10 cellular contexts compared by ENCODE assay signal in the genomic region with DNA sequence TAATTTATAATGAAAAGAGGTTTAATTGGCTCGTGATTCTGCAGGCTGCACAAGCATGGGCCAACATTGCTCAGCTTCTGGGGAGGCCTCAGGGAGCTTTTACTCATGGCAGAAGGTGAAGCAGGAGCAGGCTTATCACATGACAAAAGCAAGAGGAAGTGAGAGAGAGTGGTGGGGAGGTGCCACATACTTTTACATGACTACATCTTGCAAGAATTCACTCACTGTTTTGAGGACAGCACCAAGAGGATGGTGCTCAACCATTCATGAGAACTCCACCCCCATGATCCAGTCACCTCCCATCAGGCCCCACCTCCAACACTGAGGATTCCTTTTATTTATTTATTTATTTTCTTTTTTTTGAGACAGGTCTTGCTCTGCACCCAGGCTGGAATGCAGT. TPM values are rescaled to one million over a fixed set of nuclear protein-coding genes. Genes with fewer than 3 reads are reported as not detected.
DNase-seq lines count a peak whose midpoint lies in the region; ATAC-seq and TF ChIP-seq lines count a peak whose summit lies in the region.
"Had no signal": no experiment of that assay in that cellular context is flagged by ENCODE, and none has a peak within 500 bp of the region (broad histone marks: within the 10 kb centered on the region; RNA-seq: fewer than 3 reads in every experiment).

No MANE protein-coding gene starts in this region.

- no peak overlapping the region for H2AFZ ChIP-seq in trophoblast cell (ENCODE audit: insufficient read depth, low read length, poor library complexity)

- H3K9ac ChIP-seq in trophoblast cell (ENCODE audit: low read length) = no peak overlapping the region

- TF ChIP-seq CTCF in NB4 (IDR thresholded peaks at IDR 0.05; ENCODE audit: low read depth, low read length) (no peak), chondrocyte (IDR thresholded peaks at IDR 0.05) (no peak)

- no peak overlapping the region for H3K14ac ChIP-seq in trophoblast cell (ENCODE audit: low read length)

- no peak overlapping the region for H3K27ac Mint-ChIP-seq in activated CD4-positive, alpha-beta T cell treated with anti-CD3 and anti-CD28 coated beads for 36 hours
- H3K27ac Mint-ChIP-seq in chondrocyte (ENCODE audit: unreplicated experiment) = peak overlapping the region; percentile 70

- no peak overlapping the region for H2AK5ac ChIP-seq in trophoblast cell (ENCODE audit: low read length)

- H3K9me3 Mint-ChIP-seq in activated CD4-positive, alpha-beta T cell treated with anti-CD3 and anti-CD28 coated beads for 36 hours (ENCODE audit: low read depth) = no peaks in the 10 kb centered on the region
- no peaks in the 10 kb centered on the region for H3K9me3 Mint-ChIP-seq in chondrocyte (ENCODE audit: low read depth)

- CTCF ChIA-PET in activated CD4-positive, alpha-beta T cell treated with anti-CD3 and anti-CD28 coated beads for 36 hours (lab: Charles Lee) = interaction anchor here (0.5 to 0.9 kb wide), 3 partner anchors 8 to 69 kb away, joined by 3 read pairs; no protein-coding TSS in a partner anchor

- no CpG with 5 or more reads among the region's 1 CpG for WGBS in trophoblast cell (ENCODE audit: extremely low coverage, insufficient coverage, insufficient read length)

- peak; percentile 79 for ATAC-seq in activated CD4-positive, alpha-beta T cell treated with anti-CD3 and anti-CD28 coated beads for 36 hours

- H3K4me3 ChIP-seq in NB4 (ENCODE audit: low read depth, low read length) (no peak overlapping the region), trophoblast cell (ENCODE audit: low read depth, low read length) (no peak overlapping the region)
- H3K4me3 ChIP-seq: skin epidermis, upper lobe of left lung had no signal

- no peak overlapping the region for H3K4me3 Mint-ChIP-seq in activated CD4-positive, alpha-beta T cell treated with anti-CD3 and anti-CD28 coated beads for 36 hours
- H3K4me3 Mint-ChIP-seq in chondrocyte (ENCODE audit: unreplicated experiment) = no peak overlapping the region

- no peak overlapping the region for H4K8ac ChIP-seq in trophoblast cell (ENCODE audit: low read depth, low read length)

- H3K4me1 ChIP-seq in trophoblast cell (ENCODE audit: control insufficient read depth in 1 of 2, insufficient read depth in 2 of 2, low read length in 2 of 2) = peaks cover 13 to 19% of the 10 kb centered on the region in 2 experiments

- no peak overlapping the region for H4K91ac ChIP-seq in trophoblast cell (ENCODE audit: low read depth, low read length)

- no peaks in the 10 kb centered on the region for H3K36me3 Mint-ChIP-seq in activated CD4-positive, alpha-beta T cell treated with anti-CD3 and anti-CD28 coated beads for 36 hours (ENCODE audit: low read depth)
- H3K36me3 Mint-ChIP-seq in chondrocyte (ENCODE audit: low read depth) = no peaks in the 10 kb centered on the region

- H3K27me3 ChIP-seq in trophoblast cell (ENCODE audit: insufficient read depth, low read length) = no peaks in the 10 kb centered on the region
- H3K27me3 ChIP-seq: upper lobe of left lung had no signal

- POLR2A ChIA-PET in activated CD4-positive, alpha-beta T cell treated with anti-CD3 and anti-CD28 coated beads for 36 hours (lab: Charles Lee) = no interaction called here

- no peaks in the 10 kb centered on the region for H3K79me2 ChIP-seq in trophoblast cell (ENCODE audit: control insufficient read depth, insufficient read depth, low read length, poor library complexity)

- no peak overlapping the region for H3K27ac ChIP-seq in trophoblast cell (ENCODE audit: low read depth, low read length)
- H3K27ac ChIP-seq: upper lobe of left lung had no signal

- peaks cover 25% of the 10 kb centered on the region for H3K4me1 Mint-ChIP-seq in activated CD4-positive, alpha-beta T cell treated with anti-CD3 and anti-CD28 coated beads for 36 hours
- peaks cover 24% of the 10 kb centered on the region for H3K4me1 Mint-ChIP-seq in chondrocyte (ENCODE audit: low read depth)

- no peak overlapping the region for H2BK12ac ChIP-seq in trophoblast cell (ENCODE audit: low read length)

- intact Hi-C loops in activated CD4-positive, alpha-beta T cell treated with anti-CD3 and anti-CD28 coated beads for 36 hours (cut with DNase I, micrococcal nuclease) = loop anchor here in 1 of 2 experiments (5.0 kb wide), 1 partner anchor 151 kb away; the partner anchor contains the start of gene DNAJC16

- no peak overlapping the region for H4K12ac ChIP-seq in trophoblast cell (ENCODE audit: low read depth, low read length)

- H3K4me2 ChIP-seq in trophoblast cell (ENCODE audit: low read length) = no peak overlapping the region

- H3K79me1 ChIP-seq in trophoblast cell (ENCODE audit: low read length) = peaks cover 7% of the 10 kb centered on the region

- H3K23ac ChIP-seq in trophoblast cell (ENCODE audit: low read length) = no peak overlapping the region

- DNase-seq in activated CD4-positive, alpha-beta T cell treated with anti-CD3 and anti-CD28 coated beads for 36 hours = peak; percentile 32
- no peak for DNase-seq in activated CD4-positive, alpha-beta T cell treated with anti-CD3 and anti-CD28 coated beads for 4 hours
- DNase-seq in NB4 (ENCODE audit: low read depth) (peak; percentile 54), chondrocyte (ENCODE audit: low spot score) (no peak), trophoblast cell (peak; percentile 85 to 88), NCI-H1105 treated with DMSO at 0.1 percent for 48 hours (lab: John Stamatoyannopoulos, UW) (no peak), NK-92 (lab: John Stamatoyannopoulos, UW; ENCODE audit: unreplicated experiment) (no peak), GM19238 (ENCODE audit: insufficient read length, low spot score) (no peak)

- no peak overlapping the region for H3K4ac ChIP-seq in trophoblast cell (ENCODE audit: low read depth, low read length)

- no peak overlapping the region for H3K18ac ChIP-seq in trophoblast cell (ENCODE audit: low read length)

- H3K36me3 ChIP-seq in trophoblast cell (ENCODE audit: control insufficient read depth in 1 of 2, insufficient read depth in 2 of 2, low read length in 2 of 2) = no peaks in the 10 kb centered on the region
- H3K36me3 ChIP-seq: upper lobe of left lung had no signal

- no peak for TF ChIP-seq POLR2A in NB4 (IDR thresholded peaks at IDR 0.05; ENCODE audit: extremely low read depth, insufficient read length)

- no peak overlapping the region for H2BK5ac ChIP-seq in trophoblast cell (ENCODE audit: low read depth, low read length, poor library complexity)

- H2BK120ac ChIP-seq in trophoblast cell (ENCODE audit: insufficient read depth, low read length, poor library complexity) = no peak overlapping the region

- H3K27me3 Mint-ChIP-seq in activated CD4-positive, alpha-beta T cell treated with anti-CD3 and anti-CD28 coated beads for 36 hours = no peaks in the 10 kb centered on the region
- no peaks in the 10 kb centered on the region for H3K27me3 Mint-ChIP-seq in chondrocyte (ENCODE audit: low read depth)

- H3K9me3 ChIP-seq in trophoblast cell (ENCODE audit: insufficient read depth, low read depth, low read length) = peaks cover 4% of the 10 kb centered on the region
- H3K9me3 ChIP-seq: upper lobe of left lung had no signal

RNA-seq across cellular contexts. Expression of gene PLEKHM2, which starts 5.5 kb away (rescaled TPM):
- total RNA-seq in activated CD4-positive, alpha-beta T cell treated with anti-CD3 and anti-CD28 coated beads for 36 hours = 10 to 100 TPM; 48.2 to 50.1 TPM
- total RNA-seq in chondrocyte = 63.6 to 68.3 TPM (median 66.0 TPM) in 3 replicates
- 53.4 and 55.2 TPM in 2 replicates for polyA plus RNA-seq in trophoblast cell (2013)

RNA-seq across cellular contexts. Expression of gene SLC25A34, which starts 57.5 kb away (rescaled TPM):
- total RNA-seq in activated CD4-positive, alpha-beta T cell treated with anti-CD3 and anti-CD28 coated beads for 36 hours = under 1 TPM; 0.82 to 0.86 TPM
- total RNA-seq in chondrocyte = 0.90 to 1.9 TPM (median 1.3 TPM) in 3 replicates
- 0.42 and 0.44 TPM in 2 replicates for polyA plus RNA-seq in trophoblast cell (2013)

Comparison
In these comparisons a context has a peak if more than half of its experiments do, and no peak if none do; other contexts are left out.
1. DNase-seq: peak in activated CD4-positive, alpha-beta T cell treated with anti-CD3 and anti-CD28 coated beads for 36 hours (single experiment), NB4 (single experiment) and trophoblast cell (2 of 2); none in activated CD4-positive, alpha-beta T cell treated with anti-CD3 and anti-CD28 coated beads for 4 hours (0 of 2), chondrocyte (single experiment), NCI-H1105 treated with DMSO at 0.1 percent for 48 hours (single experiment), NK-92 (single experiment) and GM19238 (single experiment).